In genomic region chr1:36481771-36482723, GRCh38 we compare ENCODE assay signal across 13 cellular contexts. TPM values are rescaled to one million over a fixed set of nuclear protein-coding genes. Genes with fewer than 3 reads are reported as not detected.
DNase-seq lines count a peak whose midpoint lies in the region; ATAC-seq and TF ChIP-seq lines count a peak whose summit lies in the region.
"Had no signal": no experiment of that assay in that cellular context is flagged by ENCODE, and none has a peak within 500 bp of the region (broad histone marks: within the 10 kb centered on the region; RNA-seq: fewer than 3 reads in every experiment).

No MANE protein-coding gene starts in this region.

- POLR2A ChIA-PET in T-cell (lab: Charles Lee) = interaction anchor here in 1 of 2 donors (0.5 kb wide), 1 partner anchor 1299 kb away, joined by 3 read pairs; no protein-coding TSS in a partner anchor

- H3K27ac ChIP-seq in heart left ventricle (peak overlapping the region in 3 of 12 donors; percentile 18 to 86 (median 25)), parathyroid adenoma (no peak overlapping the region)

- H3K4me1 ChIP-seq in heart left ventricle (peaks cover 0 to 51% (median 4%) of the 10 kb centered on the region in 12 donors), parathyroid adenoma (peaks cover 3% of the 10 kb centered on the region)

- 26 to 34% (median 31%) methylated on average over 26 of the region's 26 CpGs for WGBS in heart left ventricle, 4 donors

- H3K36me3 ChIP-seq in heart left ventricle (peaks cover 0 to 6% (median 0%) of the 10 kb centered on the region in 9 donors), parathyroid adenoma (ENCODE audit: control insufficient read depth, insufficient read depth, low read length) (no peaks in the 10 kb centered on the region)

- CTCF ChIA-PET in T-cell (lab: Charles Lee) = no interaction called here

- H3K79me2 ChIP-seq in parathyroid adenoma = no peaks in the 10 kb centered on the region

- H3K9me3 Mint-ChIP-seq in T-cell = no peaks in the 10 kb centered on the region

- H3K4me3 ChIP-seq in heart left ventricle (peak overlapping the region in 9 of 12 donors; percentile 6 to 53 (median 24)), parathyroid adenoma (ENCODE audit: low read depth, low read length) (peak overlapping the region; percentile 9)

- no peak for TF ChIP-seq CTCF in heart left ventricle (IDR thresholded peaks at IDR 0.05)
- TF ChIP-seq CTCF in parathyroid adenoma (IDR thresholded peaks at IDR 0.05) = no peak

- intact Hi-C loops in heart left ventricle (cut with DNase I) = no loop called here

- TF ChIP-seq POLR2A in heart left ventricle (IDR thresholded peaks at IDR 0.05) = no peak

- peaks cover 0 to 6% of the 10 kb centered on the region in 2 donors for H3K27me3 Mint-ChIP-seq in T-cell

- ATAC-seq in T-cell (replicated peaks in 1 of 4) (peak in 3 of 4 experiments; percentile 32 to 48 (median 41)), heart left ventricle (peak in 3 of 4 donors; percentile 15 to 22 (median 19))

- H3K4me1 Mint-ChIP-seq in T-cell = peaks cover 9 to 12% (median 10%) of the 10 kb centered on the region in 3 donors

- H3K4me3 Mint-ChIP-seq in T-cell = peak overlapping the region; percentile 47 to 57 (median 55)

- DNase-seq in NOMO-1 treated with DMSO at 0.1 percent for 48 hours (lab: John Stamatoyannopoulos, UW; ENCODE audit: unreplicated experiment) (peak; percentile 6), NOMO-1 treated with dmso at 0.1 percent for 144 hours (lab: John Stamatoyannopoulos, UW; ENCODE audit: unreplicated experiment) (no peak), T-cell (no peak), heart left ventricle (no peak), NCI-H1694 (lab: John Stamatoyannopoulos, UW) (no peak), NCI-H1105 treated with DMSO at 0.1 percent for 48 hours (lab: John Stamatoyannopoulos, UW) (no peak), DMS79 treated with DMSO at 0.1 percent for 48 hours (lab: John Stamatoyannopoulos, UW) (no peak)
- DNase-seq: activated CD8-positive, alpha-beta memory T cell treated with anti-CD3 and anti-CD28 coated beads for 24 hours; central memory CD4-positive, alpha-beta T cell; DND-41; NCI-H2171 treated with DMSO at 0.1 percent for 48 hours had no signal

- peak overlapping the region in 1 of 2 donors; percentile 80 for H3K27ac Mint-ChIP-seq in T-cell

- no peaks in the 10 kb centered on the region for H3K36me3 Mint-ChIP-seq in T-cell

- H3K9me3 ChIP-seq in heart left ventricle (no peaks in the 10 kb centered on the region), parathyroid adenoma (ENCODE audit: control insufficient read depth, low read length) (no peaks in the 10 kb centered on the region)

- H3K9ac ChIP-seq in parathyroid adenoma = no peak overlapping the region

- H3K4me2 ChIP-seq in parathyroid adenoma (ENCODE audit: low read length) = peak overlapping the region; percentile 53

- peaks cover 0 to 3% (median 0%) of the 10 kb centered on the region in 9 donors for H3K27me3 ChIP-seq in heart left ventricle
- H3K27me3 ChIP-seq in parathyroid adenoma (ENCODE audit: control insufficient read depth, insufficient read depth, low read length) = no peaks in the 10 kb centered on the region

- peak overlapping the region; percentile 75 for H2AFZ ChIP-seq in parathyroid adenoma

RNA-seq across cellular contexts. Expression of gene CSF3R, which starts 0.7 kb away (rescaled TPM):
- total RNA-seq in T-cell (1 to 10 TPM in 4 of 5 donors, under 1 TPM in 1; 0.25 to 2.1 (median 1.8) TPM), heart left ventricle (10 to 100 TPM in 2 of 9 donors, 1 to 10 TPM in 7; 1.5 to 22.7 (median 4.5) TPM)
- 1 to 10 TPM; 2.9 to 4.1 TPM for polyA plus RNA-seq in heart left ventricle
- total RNA-seq: A172 had no signal

RNA-seq across cellular contexts. Expression of gene MRPS15, which starts 17.9 kb away (rescaled TPM):
- total RNA-seq in T-cell (10 to 100 TPM; 25.7 to 37.3 (median 34.9) TPM), heart left ventricle (100 to 1,000 TPM in 5 of 9 donors, 10 to 100 TPM in 4; 83.5 to 137 (median 108) TPM)
- 100 to 1,000 TPM; 130 to 396 TPM for polyA plus RNA-seq in heart left ventricle

RNA-seq across cellular contexts. Expression of gene OSCP1, which starts 31.8 kb away (rescaled TPM):
- total RNA-seq in T-cell (1 to 10 TPM in 1 of 5 donors, under 1 TPM in 4; 0.32 to 1.3 (median 0.68) TPM), heart left ventricle (10 to 100 TPM in 1 of 9 donors, 1 to 10 TPM in 8; 5.1 to 10.3 (median 6.0) TPM)
- 10 to 100 TPM in 1 of 2 donors, 1 to 10 TPM in 1; 3.8 to 11.5 TPM for polyA plus RNA-seq in heart left ventricle
